In genomic region chr17:42530952-42531454, GRCh38 we compare ENCODE assay signal across 10 cellular contexts. TPM values are rescaled to one million over a fixed set of nuclear protein-coding genes. Genes with fewer than 3 reads are reported as not detected.
DNase-seq lines count a peak whose midpoint lies in the region; TF ChIP-seq lines count a peak whose summit lies in the region.
"Had no signal": no experiment of that assay in that cellular context is flagged by ENCODE, and none has a peak within 500 bp of the region (broad histone marks: within the 10 kb centered on the region; RNA-seq: fewer than 3 reads in every experiment).

No MANE protein-coding gene starts in this region.

- H2BK5ac ChIP-seq in H9 (ENCODE audit: insufficient read length, low read length): no peak overlapping the region

- H3K4me3 ChIP-seq in sigmoid colon (no peak overlapping the region), A673 (ENCODE audit: low read depth, low read length, poor library complexity, severe bottlenecking) (no peak overlapping the region), dorsolateral prefrontal cortex (no peak overlapping the region)

- WGBS in sigmoid colon, 2 donors: 59 to 82% methylated on average over 2 of the region's 2 CpGs
- WGBS in H9 (ENCODE audit: extremely low coverage, insufficient read length, low lambda C conversion rate): no CpG with 5 or more reads among the region's 2 CpGs

- H3K9me3 ChIP-seq in sigmoid colon: no peaks in the 10 kb centered on the region
- H3K9me3 ChIP-seq in H9 (ENCODE audit: control insufficient read depth, low read depth, low read length): no peaks in the 10 kb centered on the region
- H3K9me3 ChIP-seq in A673 (ENCODE audit: low read depth, low read length, poor library complexity, severe bottlenecking): no peaks in the 10 kb centered on the region

- H4K5ac ChIP-seq in H9 (ENCODE audit: insufficient read length, low read depth, low read length): no peak overlapping the region

- H4K91ac ChIP-seq in H9 (ENCODE audit: insufficient read length, low read depth, low read length): no peak overlapping the region

- no peaks in the 10 kb centered on the region for H4K20me1 ChIP-seq in H9 (ENCODE audit: control insufficient read depth, insufficient read depth, insufficient read length)

- no peak overlapping the region for H3T11ph ChIP-seq in H9 (ENCODE audit: low read length)

- H3K23ac ChIP-seq in H9 (ENCODE audit: insufficient read length, low read depth, low read length): no peak overlapping the region

- POLR2A ChIA-PET in A673 (lab: Charles Lee; ENCODE audit: low non-redundant PET): no interaction called here

- no peak overlapping the region for H4K8ac ChIP-seq in H9 (replicated peaks; ENCODE audit: insufficient read length, low read depth, low read length)

- no peak overlapping the region for H3K18ac ChIP-seq in H9 (ENCODE audit: insufficient read length, low read depth, low read length)

- no TSS peak for BruUV-seq in A673 (replicated peaks; lab: Mats Ljungman, UMichigan)

- no peak for TF ChIP-seq POLR2A in sigmoid colon (IDR thresholded peaks at IDR 0.05)

- no peak overlapping the region for H2BK15ac ChIP-seq in H9 (ENCODE audit: low read depth, low read length)

- H3K23me2 ChIP-seq in H9 (ENCODE audit: insufficient read length, low read depth, low read length, poor library complexity, severe bottlenecking): peaks cover 3% of the 10 kb centered on the region

- intact Hi-C loops in sigmoid colon (cut with DNase I): no loop called here
- intact Hi-C loops in A673 (cut with micrococcal nuclease; ENCODE audit: unreplicated experiment): no loop called here
- intact Hi-C loops in dorsolateral prefrontal cortex (cut with DNase I): no loop called here

- H2BK12ac ChIP-seq in H9 (ENCODE audit: insufficient read length, low read depth, low read length): no peak overlapping the region

- no peaks in the 10 kb centered on the region for H3K27me3 ChIP-seq in sigmoid colon
- no peaks in the 10 kb centered on the region for H3K27me3 ChIP-seq in H9 (ENCODE audit: insufficient read depth, low read length)
- no peaks in the 10 kb centered on the region for H3K27me3 ChIP-seq in A673 (replicated peaks; ENCODE audit: insufficient read depth, low read depth, low read length, poor library complexity)
- no peaks in the 10 kb centered on the region for H3K27me3 ChIP-seq in dorsolateral prefrontal cortex

- H3K14ac ChIP-seq in H9 (ENCODE audit: insufficient read depth, low read length): no peak overlapping the region

- H3K56ac ChIP-seq in H9 (ENCODE audit: insufficient read length, low read depth, low read length): no peak overlapping the region

- no peaks in the 10 kb centered on the region; a peak in 2 of 7 replicates for H3K36me3 Mint-ChIP-seq in H9 (ENCODE audit: insufficient read depth in 1 of 3, low read depth in 3 of 3)

- H2BK20ac ChIP-seq in H9 (ENCODE audit: low read depth, low read length, poor library complexity, severe bottlenecking): no peak overlapping the region

- H3K27me3 Mint-ChIP-seq in H9 (ENCODE audit: low read depth): peaks cover 48% of the 10 kb centered on the region

- no peaks in the 10 kb centered on the region for H3K36me3 ChIP-seq in sigmoid colon
- no peaks in the 10 kb centered on the region for H3K36me3 ChIP-seq in A673 (ENCODE audit: insufficient read depth, low read length, poor library complexity, severe bottlenecking)

- no peak overlapping the region for H3K4me2 ChIP-seq in H9 (ENCODE audit: insufficient read depth, insufficient read length, low read length)

- H3K4me3 Mint-ChIP-seq in H9: peak overlapping the region in 1 of 2 experiments; percentile 46; a peak in 2 of 5 replicates

- no peak overlapping the region for H3K27ac Mint-ChIP-seq in H9

- TF ChIP-seq EP300 in sigmoid colon (IDR thresholded peaks at IDR 0.05): no peak

- no peak overlapping the region for H2AFZ ChIP-seq in H9 (ENCODE audit: low read length)

- no peak for TF ChIP-seq CTCF in sigmoid colon (IDR thresholded peaks at IDR 0.05)
- no peak for TF ChIP-seq CTCF in H9 (conservative IDR thresholded peaks at IDR 0.05)
- no peak for TF ChIP-seq CTCF in A673 (conservative IDR thresholded peaks at IDR 0.05; ENCODE audit: low read depth, low read length)
- no peak for TF ChIP-seq CTCF in dorsolateral prefrontal cortex (IDR thresholded peaks at IDR 0.05 in 54 of 56, conservative IDR thresholded peaks at IDR 0.05 in 2 of 56; ENCODE audit: low read depth in 1 of 56, partially characterized antibody in 56 of 56)

- H3K4me1 ChIP-seq in sigmoid colon (peaks cover 0 to 33% (median 30%) of the 10 kb centered on the region in 4 donors), H9 (ENCODE audit: insufficient read depth, low read length) (no peaks in the 10 kb centered on the region), A673 (ENCODE audit: insufficient read depth, low read length, poor library complexity, severe bottlenecking) (no peaks in the 10 kb centered on the region)

- peak overlapping the region; percentile 94 for H3K27ac ChIP-seq in epithelial cell of prostate
- peak overlapping the region; percentile 81 to 87 (median 84) for H3K27ac ChIP-seq in sigmoid colon
- H3K27ac ChIP-seq in H9 (ENCODE audit: insufficient read length, low read depth, low read length): no peak overlapping the region
- no peak overlapping the region for H3K27ac ChIP-seq in A673 (ENCODE audit: low read depth, low read length, poor library complexity, severe bottlenecking)
- H3K27ac ChIP-seq in dorsolateral prefrontal cortex: peak overlapping the region in 7 of 59 donors; percentile 29 to 88 (median 79)

- peak; percentile 13 for DNase-seq in NCI-H1092 treated with DMSO at 0.1 percent for 48 hours (lab: John Stamatoyannopoulos, UW)
- no peak for DNase-seq in NCI-H1092 (lab: John Stamatoyannopoulos, UW)
- peak; percentile 50 for DNase-seq in NCI-H510A treated with DMSO at 0.1 percent for 48 hours (lab: John Stamatoyannopoulos, UW)
- no peak for DNase-seq in epithelial cell of prostate (ENCODE audit: low read depth, low spot score)
- DNase-seq in sigmoid colon: no peak
- DNase-seq in H9: no peak
- DNase-seq in A673 (ENCODE audit: low spot score): no peak
- no peak for DNase-seq in dorsolateral prefrontal cortex
- DNase-seq: ACHN, activated T-cell treated with anti-CD3 and anti-CD28 coated beads for 4 hours had no signal

- no peaks in the 10 kb centered on the region for H3K79me2 ChIP-seq in H9 (ENCODE audit: insufficient read depth, low read length)

- H3K9ac ChIP-seq in H9 (ENCODE audit: extremely low read depth, insufficient read length, low read length): no peak overlapping the region

- H3K4me1 Mint-ChIP-seq in H9: peaks cover 8 to 15% of the 10 kb centered on the region in 2 experiments

- CTCF ChIA-PET in A673 (lab: Charles Lee): interaction anchor here (0.6 to 0.7 kb wide), 2 partner anchors 149 to 506 kb away, joined by 4 to 5 read pairs; no protein-coding TSS in a partner anchor

- H3K9me3 Mint-ChIP-seq in H9: 0 out of 5 replicates have a peak, but pooled peaks cover 0 to 3% of the 10 kb centered on the region in 2 experiments

- no peak overlapping the region for H2AK5ac ChIP-seq in H9 (ENCODE audit: insufficient read length, low read length)

- no peak overlapping the region for H2BK120ac ChIP-seq in H9 (ENCODE audit: low read depth, low read length, poor library complexity, severe bottlenecking)

- H3K4ac ChIP-seq in H9 (ENCODE audit: low read depth, low read length): no peak overlapping the region

- no peaks in the 10 kb centered on the region for H3K79me1 ChIP-seq in H9 (ENCODE audit: insufficient read depth, low read depth, low read length, poor library complexity, severe bottlenecking)

RNA-seq across cellular contexts. Expression of gene NAGLU, which starts 5.0 kb away (rescaled TPM):
- 10 to 100 TPM; 35.2 to 52.6 (median 45.0) TPM for total RNA-seq in sigmoid colon
- 10 to 100 TPM in 2 of 3 donors, 1 to 10 TPM in 1; 9.7 to 33.2 (median 12.6) TPM for polyA plus RNA-seq in sigmoid colon
- 20.4 and 23.5 TPM in 2 replicates for total RNA-seq in H9 (2021)
- 9.6 and 12.7 TPM in 2 replicates for total RNA-seq in A673 (2021)
- total RNA-seq in dorsolateral prefrontal cortex: 10 to 100 TPM in 115 of 120 experiments, 1 to 10 TPM in 5; 7.5 to 45.5 (median 18.3) TPM

RNA-seq across cellular contexts. Expression of gene HSD17B1, which starts 21.7 kb away (rescaled TPM):
- total RNA-seq in sigmoid colon (1 to 10 TPM in 2 of 4 donors, under 1 TPM in 2; 0.16 to 5.3 (median 0.86) TPM), H9 (2021) (1.3 and 1.5 TPM in 2 replicates), A673 (2021) (0.59 and 0.60 TPM in 2 replicates), dorsolateral prefrontal cortex (10 to 100 TPM in 14 of 120 experiments, 1 to 10 TPM in 106; 1.3 to 16.2 (median 4.5) TPM)
- 1 to 10 TPM; 1.2 to 1.7 (median 1.4) TPM for polyA plus RNA-seq in sigmoid colon

RNA-seq across cellular contexts. Expression of gene COASY, which starts 30.9 kb away (rescaled TPM):
- total RNA-seq in sigmoid colon (10 to 100 TPM; 14.3 to 17.5 (median 16.3) TPM), H9 (2021) (81.4 and 84.1 TPM in 2 replicates), A673 (2021) (71.5 and 78.2 TPM in 2 replicates), dorsolateral prefrontal cortex (10 to 100 TPM; 39.4 to 77.1 (median 59.2) TPM)
- 10 to 100 TPM; 48.0 to 98.9 (median 80.7) TPM for polyA plus RNA-seq in sigmoid colon

RNA-seq across cellular contexts. Expression of gene MLX, which starts 35.9 kb away (rescaled TPM):
- total RNA-seq in sigmoid colon (10 to 100 TPM; 24.7 to 50.5 (median 30.8) TPM), H9 (2021) (42.1 and 45.3 TPM in 2 replicates), A673 (2021) (32.8 and 33.7 TPM in 2 replicates), dorsolateral prefrontal cortex (10 to 100 TPM; 16.9 to 36.3 (median 26.3) TPM)
- 100 to 1,000 TPM in 1 of 3 donors, 10 to 100 TPM in 2; 77.1 to 129 (median 97.9) TPM for polyA plus RNA-seq in sigmoid colon

RNA-seq across cellular contexts. Expression of gene PSMC3IP, which starts 46.5 kb away (rescaled TPM):
- total RNA-seq in sigmoid colon (10 to 100 TPM in 1 of 4 donors, 1 to 10 TPM in 3; 4.6 to 10.3 (median 5.7) TPM), H9 (2021) (36.0 and 37.4 TPM in 2 replicates), A673 (2021) (30.9 and 31.9 TPM in 2 replicates), dorsolateral prefrontal cortex (10 to 100 TPM in 2 of 120 experiments, 1 to 10 TPM in 118; 1.4 to 11.5 (median 5.9) TPM)
- 1 to 10 TPM; 2.3 to 5.8 (median 2.4) TPM for polyA plus RNA-seq in sigmoid colon

Comparison
In these comparisons a context has a peak if more than half of its experiments do, and no peak if none do; other contexts are left out.
1. DNase-seq: peak in NCI-H1092 treated with DMSO at 0.1 percent for 48 hours (single experiment) and NCI-H510A treated with DMSO at 0.1 percent for 48 hours (single experiment); none in NCI-H1092 (single experiment), epithelial cell of prostate (single experiment), sigmoid colon (single experiment), H9 (single experiment), A673 (single experiment) and dorsolateral prefrontal cortex (0 of 10).
2. H3K27ac ChIP-seq: peak in epithelial cell of prostate (single experiment) and sigmoid colon (4 of 4); none in H9 (single experiment) and A673 (single experiment).